8 cellular contexts compared by ENCODE assay signal in the genomic region with DNA sequence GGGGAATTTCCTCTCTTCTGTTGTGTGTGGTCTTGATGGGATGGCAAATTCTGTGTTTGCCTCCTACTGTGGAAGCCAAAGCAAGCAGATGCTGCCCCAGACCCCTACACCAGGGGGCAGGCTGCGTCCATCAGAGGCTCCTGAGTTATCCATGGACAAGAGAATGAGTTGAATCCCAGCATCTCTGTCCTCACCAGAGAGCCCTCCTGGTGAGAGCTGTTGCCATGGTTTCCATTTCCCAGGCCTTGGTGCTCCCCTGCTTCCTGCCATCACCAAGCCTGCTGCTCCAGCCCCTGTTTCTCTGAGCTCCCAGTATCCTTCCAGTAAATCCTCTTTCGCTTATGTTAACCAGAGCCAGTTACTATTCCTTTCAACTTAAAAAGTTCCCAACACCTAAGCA. TPM values are rescaled to one million over a fixed set of nuclear protein-coding genes. Genes with fewer than 3 reads are reported as not detected.
DNase-seq lines count a peak whose midpoint lies in the region; ATAC-seq and TF ChIP-seq lines count a peak whose summit lies in the region.

No MANE protein-coding gene starts in this region.

- H3K4me1 Mint-ChIP-seq in immature natural killer cell: no peaks in the 10 kb centered on the region

- H3K27me3 ChIP-seq in WERI-Rb-1 (ENCODE audit: insufficient read depth, low read depth, severe bottlenecking) (no peaks in the 10 kb centered on the region), sigmoid colon (no peaks in the 10 kb centered on the region)

- H3K27ac ChIP-seq in WERI-Rb-1 (no peak overlapping the region), sigmoid colon (no peak overlapping the region)

- DNase-seq in AG08395 (ENCODE audit: low spot score): peak; percentile 86
- peak; percentile 23 for DNase-seq in NCI-H2029 treated with DMSO at 0.1 percent for 48 hours (lab: John Stamatoyannopoulos, UW)
- DNase-seq in WERI-Rb-1: peak; percentile 83
- peak; percentile 57 for DNase-seq in left cardiac atrium
- DNase-seq in sigmoid colon: no peak
- no peak for DNase-seq in immature natural killer cell

- H3K27me3 Mint-ChIP-seq in immature natural killer cell (ENCODE audit: low read depth in 3 of 3): peaks cover 2 to 8% (median 5%) of the 10 kb centered on the region in 3 donors

- H3K4me3 ChIP-seq in WERI-Rb-1 (ENCODE audit: low read depth, low read length) (no peak overlapping the region), sigmoid colon (no peak overlapping the region)

- H3K4me3 Mint-ChIP-seq in immature natural killer cell: no peak overlapping the region

- no peak overlapping the region for H3K27ac Mint-ChIP-seq in immature natural killer cell

- H3K36me3 ChIP-seq in WERI-Rb-1: no peaks in the 10 kb centered on the region
- H3K36me3 ChIP-seq in sigmoid colon: no peaks in the 10 kb centered on the region

- peaks cover 0 to 13% (median 11%) of the 10 kb centered on the region in 4 donors for H3K4me1 ChIP-seq in sigmoid colon

- intact Hi-C loops in left cardiac atrium (cut with DNase I) (loop anchor here (2.0 to 10.0 kb wide), 7 partner anchors 86 to 491 kb away; no protein-coding TSS in a partner anchor), sigmoid colon (cut with DNase I) (loop anchor here (5.0 kb wide), 2 partner anchors 86 to 489 kb away; no protein-coding TSS in a partner anchor)

- peak; percentile 63 for ATAC-seq in GM18909 (IDR thresholded peaks at IDR 0.05; ENCODE audit: poor library complexity, unreplicated experiment)
- ATAC-seq in left cardiac atrium: peak; percentile 65 to 82
- no peak for ATAC-seq in GM18520 (IDR thresholded peaks at IDR 0.05; ENCODE audit: unreplicated experiment)

- no peak for TF ChIP-seq EP300 in sigmoid colon (IDR thresholded peaks at IDR 0.05)

- TF ChIP-seq CTCF in WERI-Rb-1 (IDR thresholded peaks at IDR 0.05; ENCODE audit: low read depth, low read length): peak; percentile 96
- peak in 3 of 4 experiments; percentile 41 to 69 (median 52) for TF ChIP-seq CTCF in sigmoid colon (IDR thresholded peaks at IDR 0.05)

- TF ChIP-seq POLR2A in sigmoid colon (IDR thresholded peaks at IDR 0.05): no peak

- no peaks in the 10 kb centered on the region for H3K9me3 Mint-ChIP-seq in immature natural killer cell

- H3K9me3 ChIP-seq in WERI-Rb-1 (ENCODE audit: severe bottlenecking): no peaks in the 10 kb centered on the region
- no peaks in the 10 kb centered on the region for H3K9me3 ChIP-seq in sigmoid colon

- 9 to 52% methylated on average over 2 of the region's 2 CpGs for WGBS in sigmoid colon, 2 donors

- H3K36me3 Mint-ChIP-seq in immature natural killer cell: no peaks in the 10 kb centered on the region

RNA-seq across cellular contexts. Expression of a gene that starts 20.4 kb away (rescaled TPM):
- total RNA-seq in left cardiac atrium (10 to 100 TPM; 34.1 to 49.6 TPM), sigmoid colon (10 to 100 TPM; 41.9 to 58.2 (median 46.7) TPM)
- polyA plus RNA-seq in sigmoid colon (100 to 1,000 TPM in 1 of 3 donors, 10 to 100 TPM in 2; 46.1 to 116 (median 93.1) TPM), immature natural killer cell (under 1 TPM in 1 of 3 donors, not detected in 2; 0.06 TPM)

Comparison
In these comparisons a context has a peak if more than half of its experiments do, and no peak if none do; other contexts are left out.
1. DNase-seq: peak in AG08395 (single experiment), NCI-H2029 treated with DMSO at 0.1 percent for 48 hours (single experiment), WERI-Rb-1 (single experiment) and left cardiac atrium (single experiment); none in sigmoid colon (single experiment) and immature natural killer cell (0 of 3).